Comparison of ENCODE assay signal across 26 cellular contexts in the genomic region with DNA sequence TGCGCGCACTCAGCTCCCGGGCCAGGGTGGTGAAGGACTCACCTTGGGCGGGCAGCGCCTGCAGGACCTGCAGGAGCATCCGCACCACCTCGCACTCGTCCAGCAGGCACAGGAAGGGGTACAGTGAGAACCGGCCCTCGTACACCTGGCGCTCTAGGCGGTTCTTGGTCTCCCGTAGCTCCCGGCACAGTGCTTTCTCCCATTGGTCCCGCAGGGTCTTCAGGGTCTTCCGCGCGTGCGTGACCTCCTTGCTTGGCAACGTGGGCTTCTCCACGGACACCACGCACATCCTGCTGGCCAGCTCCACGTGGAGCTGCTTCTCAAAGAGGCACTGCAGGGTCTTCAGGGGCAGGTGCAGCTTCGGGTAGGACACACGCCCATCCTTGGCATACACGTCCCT.
"Had no signal": no experiment of that assay in that cellular context is flagged by ENCODE, and none has a peak within 500 bp of the region (broad histone marks: within the 10 kb centered on the region; RNA-seq: fewer than 3 reads in every experiment).

No MANE protein-coding gene starts in this region.

- H3K9ac ChIP-seq: parathyroid adenoma had no signal

- DNase-seq: activated CD4-positive, alpha-beta T cell treated with anti-CD3 and anti-CD28 coated beads, Interleukin-2, amount 50 U/mL, for 4 hours; activated CD4-positive, CD25-positive, alpha-beta regulatory T cell; cerebellar nuclear complex; colonic mucosa; effector memory CD4-positive, alpha-beta T cell; erythroblast; gastrocnemius medialis; glutamatergic neuron; left ventricle myocardium inferior; occipital lobe; psoas muscle; sigmoid colon; small intestine; stimulated activated naive B cell treated with anti-CD40 and anti-IgM and Interleukin-4, amounts not matched to agents 10 μg/mL and 1 μg/mL and 100 μg/mL, for 72 hours; testis; transverse colon had no signal

- H3K4me3 Mint-ChIP-seq: activated CD4-positive, alpha-beta T cell treated with anti-CD3 and anti-CD28 coated beads for 36 hours; activated T-cell treated with anti-CD3 and anti-CD28 coated beads, Interleukin-2, amount 50 U/mL, for 24 hours; neural crest cell; T-helper 2 cell treated with Interferon-gamma antibody and Interleukin-4, amounts not matched to agents 5 μg/mL and 100 μg/mL, for 36 hours had no signal

- H2AFZ ChIP-seq: parathyroid adenoma had no signal

- ATAC-seq: body of pancreas, gastrocnemius medialis, psoas muscle had no signal

- H3K79me2 ChIP-seq: parathyroid adenoma had no signal

- H3K4me1 ChIP-seq: colonic mucosa, gastrocnemius medialis, parathyroid adenoma, psoas muscle, testis had no signal

- H3K9me3 ChIP-seq: body of pancreas, colonic mucosa, gastrocnemius medialis, left ventricle myocardium inferior, psoas muscle, sigmoid colon, testis, transverse colon had no signal

- H3K9me3 Mint-ChIP-seq: activated naive CD4-positive, alpha-beta T cell treated with anti-CD3 and anti-CD28 coated beads, Interleukin-2, amount 50 U/mL, for 24 hours; activated T-cell treated with anti-CD3 and anti-CD28 coated beads, Interleukin-2, amount 50 U/mL, for 24 hours; activated T-helper 2 cell treated with anti-CD3 and anti-CD28 coated beads, Interferon-gamma antibody, Interleukin-2, Interleukin-4, amounts not matched to agents 10 μg/mL and 5 μg/mL and 100 μg/mL, durations not matched to agents 14 hours and 24 hours and 36 hours; T-helper 2 cell treated with Interferon-gamma antibody and Interleukin-4, amounts not matched to agents 5 μg/mL and 100 μg/mL, for 36 hours had no signal

- H3K27ac Mint-ChIP-seq: activated CD4-positive, alpha-beta T cell treated with anti-CD3 and anti-CD28 coated beads for 36 hours; activated naive CD4-positive, alpha-beta T cell treated with anti-CD3 and anti-CD28 coated beads, Interleukin-2, amount 50 U/mL, for 24 hours; activated T-cell treated with anti-CD3 and anti-CD28 coated beads, Interleukin-2, amount 50 U/mL, for 24 hours; activated T-helper 2 cell treated with anti-CD3 and anti-CD28 coated beads, Interferon-gamma antibody, Interleukin-2, Interleukin-4, amounts not matched to agents 10 μg/mL and 5 μg/mL and 100 μg/mL, durations not matched to agents 14 hours and 24 hours and 36 hours; stimulated activated naive B cell treated with anti-CD40 and anti-IgM and Interleukin-4, amounts not matched to agents 10 μg/mL and 1 μg/mL and 100 μg/mL, for 72 hours; T-helper 2 cell treated with Interferon-gamma antibody and Interleukin-4, amounts not matched to agents 5 μg/mL and 100 μg/mL, for 36 hours had no signal

- H3K36me3 Mint-ChIP-seq: activated naive CD4-positive, alpha-beta T cell treated with anti-CD3 and anti-CD28 coated beads, Interleukin-2, amount 50 U/mL, for 24 hours; stimulated activated naive B cell treated with anti-CD40 and anti-IgM and Interleukin-4, amounts not matched to agents 10 μg/mL and 1 μg/mL and 100 μg/mL, for 72 hours had no signal

- H3K4me3 ChIP-seq: body of pancreas, gastrocnemius medialis, lung, SK-N-MC had no signal

- H3K4me1 Mint-ChIP-seq: activated CD4-positive, alpha-beta T cell treated with anti-CD3 and anti-CD28 coated beads for 36 hours; activated naive CD4-positive, alpha-beta T cell treated with anti-CD3 and anti-CD28 coated beads, Interleukin-2, amount 50 U/mL, for 24 hours had no signal

- H3K36me3 ChIP-seq: colonic mucosa, gastrocnemius medialis, left ventricle myocardium inferior, sigmoid colon, transverse colon had no signal

- H3K27me3 ChIP-seq: body of pancreas, colonic mucosa, testis had no signal

- H3K27ac ChIP-seq: body of pancreas, colonic mucosa, gastrocnemius medialis, left ventricle myocardium inferior, parathyroid adenoma, psoas muscle, sigmoid colon, SK-N-MC, testis, transverse colon had no signal
